ENCODE assay signal across 8 cellular contexts in the genomic region with DNA sequence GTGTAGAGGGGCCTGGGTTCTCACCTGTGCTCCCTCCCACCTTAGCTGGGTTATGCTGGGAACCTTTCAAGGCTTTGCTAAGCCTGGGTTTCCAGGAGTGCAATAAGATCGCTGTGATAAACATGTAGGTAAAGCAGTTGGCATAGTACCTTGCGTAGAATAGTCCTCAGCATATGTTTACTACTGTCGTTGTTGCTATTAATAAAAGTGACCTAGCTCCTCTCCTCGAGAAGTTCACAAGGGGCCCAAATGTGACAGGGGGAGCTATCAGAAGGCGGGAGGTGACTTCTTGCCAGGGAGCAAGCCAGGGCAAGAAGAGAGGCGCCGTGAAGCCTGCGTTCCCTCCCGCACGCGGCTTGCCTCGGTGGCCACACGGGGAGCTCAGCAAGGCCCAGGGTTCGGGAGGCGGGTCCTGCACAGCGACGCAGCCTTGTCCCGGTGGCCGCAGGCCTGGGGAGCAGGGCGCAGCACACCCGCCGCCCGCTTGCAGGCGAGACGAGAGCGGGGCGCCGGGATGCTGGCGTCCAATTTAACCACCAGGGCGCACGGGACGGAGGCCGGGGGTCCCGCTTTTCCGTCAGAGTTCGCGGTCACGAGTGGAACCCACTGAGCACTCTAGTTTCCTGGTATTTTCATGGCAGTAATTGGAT.
DNase-seq lines count a peak whose midpoint lies in the region; ATAC-seq and TF ChIP-seq lines count a peak whose summit lies in the region.

No MANE protein-coding gene starts in this region.

- intact Hi-C loops in heart right ventricle (cut with DNase I) = no loop called here

- 3 to 4% methylated on average over 38 of the region's 38 CpGs for WGBS in heart right ventricle, 2 donors

- H3K36me3 ChIP-seq in heart right ventricle = no peaks in the 10 kb centered on the region

- H3K4me1 ChIP-seq in heart right ventricle = peaks cover 0 to 17% (median 13%) of the 10 kb centered on the region in 9 donors

- H3K9me3 ChIP-seq in heart right ventricle = no peaks in the 10 kb centered on the region

- DNase-seq in NCI-H1436 (lab: John Stamatoyannopoulos, UW) (peak; percentile 51), NCI-H1436 treated with DMSO at 0.1 percent for 48 hours (lab: John Stamatoyannopoulos, UW) (no peak), Kasumi-1 (lab: John Stamatoyannopoulos, UW) (peak; percentile 43 to 54), heart right ventricle (peak; percentile 17 to 33), pons (ENCODE audit: low spot score) (peak; percentile 11)
- DNase-seq in activated T-cell treated with anti-CD3 and anti-CD28 coated beads, Interleukin-2, amount 50 U/mL, for 48 hours = peak; percentile 54 to 66
- no peak for DNase-seq in stimulated activated naive CD4-positive, alpha-beta T cell treated with Interleukin-2 at 50 U/mL for 16 hours (lab: John Stamatoyannopoulos, UW)

- peak overlapping the region in 9 of 10 donors; percentile 56 to 85 (median 81) for H3K27ac ChIP-seq in heart right ventricle

- peaks cover 0 to 39% (median 16%) of the 10 kb centered on the region in 7 donors for H3K27me3 ChIP-seq in heart right ventricle

- ATAC-seq in GM21576 (IDR thresholded peaks at IDR 0.05; ENCODE audit: unreplicated experiment) (peak; percentile 18), heart right ventricle (peak; percentile 46 to 80 (median 65))

- TF ChIP-seq CTCF in heart right ventricle (IDR thresholded peaks at IDR 0.05) = peak in 2 of 9 donors; percentile 9 to 20

- peak overlapping the region; percentile 50 to 80 (median 70) for H3K4me3 ChIP-seq in heart right ventricle

Comparison
In these comparisons a context has a peak if more than half of its experiments do, and no peak if none do; other contexts are left out.
1. DNase-seq: peak in NCI-H1436 (single experiment), Kasumi-1 (2 of 2), activated T-cell treated with anti-CD3 and anti-CD28 coated beads, Interleukin-2, amount 50 U/mL, for 48 hours (2 of 2), heart right ventricle (2 of 2) and pons (single experiment); none in NCI-H1436 treated with DMSO at 0.1 percent for 48 hours (single experiment) and stimulated activated naive CD4-positive, alpha-beta T cell treated with Interleukin-2 at 50 U/mL for 16 hours (single experiment).